Comparison of ENCODE assay signal across 13 cellular contexts in the genomic region with DNA sequence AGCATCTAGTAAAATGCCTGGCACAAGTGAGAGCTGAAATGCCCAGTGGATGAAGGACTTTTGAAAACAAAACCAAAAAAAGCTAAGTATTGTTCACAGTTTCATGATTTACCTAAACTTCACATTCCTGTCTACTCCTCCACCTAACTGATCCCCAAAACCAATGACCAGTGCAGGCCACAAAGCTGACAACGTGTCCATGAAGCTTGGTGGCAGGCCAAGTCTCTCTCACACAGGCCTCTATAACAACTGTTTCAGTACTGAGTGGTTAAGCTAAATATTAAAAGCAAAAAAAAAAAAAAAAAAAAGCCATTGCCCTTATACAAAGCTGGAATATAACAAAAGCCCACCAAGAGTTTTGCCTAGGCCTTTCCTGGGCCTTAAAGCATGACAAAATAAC. TPM values are rescaled to one million over a fixed set of nuclear protein-coding genes. Genes with fewer than 3 reads are reported as not detected.
DNase-seq lines count a peak whose midpoint lies in the region; ATAC-seq, FAIRE-seq and TF ChIP-seq lines count a peak whose summit lies in the region.
"Had no signal": no experiment of that assay in that cellular context is flagged by ENCODE, and none has a peak within 500 bp of the region (broad histone marks: within the 10 kb centered on the region; RNA-seq: fewer than 3 reads in every experiment).

No MANE protein-coding gene starts in this region.

- no peaks in the 10 kb centered on the region for H3K79me1 ChIP-seq in trophoblast cell (ENCODE audit: low read length)

- H3K4ac ChIP-seq in trophoblast cell (ENCODE audit: low read depth, low read length): peak overlapping the region; percentile 15

- H3K4me2 ChIP-seq in trophoblast cell (ENCODE audit: low read length): no peak overlapping the region

- H2BK120ac ChIP-seq in trophoblast cell (ENCODE audit: insufficient read depth, low read length, poor library complexity): no peak overlapping the region

- H4K8ac ChIP-seq in trophoblast cell (ENCODE audit: low read depth, low read length): no peak overlapping the region

- peak overlapping the region; percentile 31 for H3K27ac ChIP-seq in CD4-positive, CD25-positive, alpha-beta regulatory T cell (ENCODE audit: insufficient read depth, low read length, poor library complexity, severe bottlenecking)
- H3K27ac ChIP-seq in trophoblast cell (ENCODE audit: low read depth, low read length): no peak overlapping the region

- no CpG with 5 or more reads among the region's 1 CpG for WGBS in trophoblast cell (ENCODE audit: extremely low coverage, insufficient coverage, insufficient read length)

- no peak overlapping the region for H2AK5ac ChIP-seq in trophoblast cell (ENCODE audit: low read length)

- no peak for DNase-seq in CD4-positive, CD25-positive, alpha-beta regulatory T cell
- DNase-seq in astrocyte of the hippocampus (ENCODE audit: low read depth, low spot score) (peak; percentile 45), trophoblast cell (no peak), GM12892 (ENCODE audit: insufficient read length) (no peak), OCI-M2 (lab: John Stamatoyannopoulos, UW; ENCODE audit: unreplicated experiment) (no peak), DMS153 (lab: John Stamatoyannopoulos, UW) (no peak), activated gamma-delta T cell treated with Interleukin-2 at 50 U/mL for 16 hours (no peak)
- DNase-seq: dermis blood vessel endothelial cell; NCI-H2081 treated with DMSO at 0.1 percent for 48 hours; stimulated activated CD4-positive, alpha-beta T cell treated with anti-CD3 and anti-CD28 coated beads, Interleukin-1b, Interleukin-23, amount 100 ng/mL, for 48 hours had no signal

- no peak overlapping the region for H4K12ac ChIP-seq in trophoblast cell (ENCODE audit: low read depth, low read length)

- no peak overlapping the region for H3K18ac ChIP-seq in trophoblast cell (ENCODE audit: low read length)

- peaks cover 16% of the 10 kb centered on the region for H3K79me2 ChIP-seq in trophoblast cell (ENCODE audit: control insufficient read depth, insufficient read depth, low read length, poor library complexity)

- H3K36me3 ChIP-seq in CD4-positive, CD25-positive, alpha-beta regulatory T cell (ENCODE audit: control insufficient read depth, insufficient read depth, low read length): no peaks in the 10 kb centered on the region
- H3K36me3 ChIP-seq in trophoblast cell (ENCODE audit: control insufficient read depth in 1 of 2, insufficient read depth in 2 of 2, low read length in 2 of 2): peaks cover 3% of the 10 kb centered on the region in 2 experiments
- H3K36me3 ChIP-seq: adrenal gland had no signal

- no peak overlapping the region for H3K9ac ChIP-seq in trophoblast cell (ENCODE audit: low read length)

- ATAC-seq in CD4-positive, CD25-positive, alpha-beta regulatory T cell (ENCODE audit: low read depth in 2 of 2): no peak
- ATAC-seq in GM21423 (IDR thresholded peaks at IDR 0.05; ENCODE audit: unreplicated experiment): peak; percentile 49

- H4K91ac ChIP-seq in trophoblast cell (ENCODE audit: low read depth, low read length): no peak overlapping the region

- no peaks in the 10 kb centered on the region for H3K27me3 ChIP-seq in CD4-positive, CD25-positive, alpha-beta regulatory T cell (ENCODE audit: control insufficient read depth, insufficient read depth, low read length)
- no peaks in the 10 kb centered on the region for H3K27me3 ChIP-seq in trophoblast cell (ENCODE audit: insufficient read depth, low read length)
- H3K27me3 ChIP-seq: adrenal gland had no signal

- TF ChIP-seq POLR2A in GM12892 (IDR thresholded peaks at IDR 0.05; ENCODE audit: low read depth, low read length): no peak

- no peak overlapping the region for H2BK12ac ChIP-seq in trophoblast cell (ENCODE audit: low read length)

- H3K4me3 ChIP-seq in CD4-positive, CD25-positive, alpha-beta regulatory T cell (ENCODE audit: low read depth, low read length): no peak overlapping the region
- H3K4me3 ChIP-seq in trophoblast cell (ENCODE audit: low read depth, low read length): no peak overlapping the region
- H3K4me3 ChIP-seq: adrenal gland had no signal

- no peaks in the 10 kb centered on the region for H3K27me3 Mint-ChIP-seq in CD4-positive, CD25-positive, alpha-beta regulatory T cell

- H2AFZ ChIP-seq in trophoblast cell (ENCODE audit: insufficient read depth, low read length, poor library complexity): no peak overlapping the region

- H3K4me3 Mint-ChIP-seq in CD4-positive, CD25-positive, alpha-beta regulatory T cell: peak overlapping the region; percentile 29 to 65 (median 40)

- no peaks in the 10 kb centered on the region for H3K9me3 Mint-ChIP-seq in CD4-positive, CD25-positive, alpha-beta regulatory T cell

- FAIRE-seq in GM12892 (lab: Jason Lieb, UNC): no peak
- FAIRE-seq: H1 had no signal

- no peaks in the 10 kb centered on the region for H3K9me3 ChIP-seq in CD4-positive, CD25-positive, alpha-beta regulatory T cell (ENCODE audit: control insufficient read depth in 2 of 2, low read length in 2 of 2)
- no peaks in the 10 kb centered on the region for H3K9me3 ChIP-seq in trophoblast cell (ENCODE audit: insufficient read depth, low read depth, low read length)
- H3K9me3 ChIP-seq: adrenal gland had no signal

- H3K36me3 Mint-ChIP-seq in CD4-positive, CD25-positive, alpha-beta regulatory T cell: peaks cover 9% of the 10 kb centered on the region

- no peak overlapping the region for H3K14ac ChIP-seq in trophoblast cell (ENCODE audit: low read length)

- peaks cover 60 to 98% (median 84%) of the 10 kb centered on the region in 4 donors for H3K4me1 Mint-ChIP-seq in CD4-positive, CD25-positive, alpha-beta regulatory T cell

- no peak overlapping the region for H3K23ac ChIP-seq in trophoblast cell (ENCODE audit: low read length)

- peak overlapping the region in 2 of 3 donors; percentile 15 to 87 for H3K27ac Mint-ChIP-seq in CD4-positive, CD25-positive, alpha-beta regulatory T cell

- peaks cover 92% of the 10 kb centered on the region for H3K4me1 ChIP-seq in CD4-positive, CD25-positive, alpha-beta regulatory T cell (ENCODE audit: control insufficient read depth, insufficient read depth, low read length, poor library complexity, severe bottlenecking)
- peaks cover 2 to 6% of the 10 kb centered on the region in 2 experiments for H3K4me1 ChIP-seq in trophoblast cell (ENCODE audit: control insufficient read depth in 1 of 2, insufficient read depth in 2 of 2, low read length in 2 of 2)

- no peak overlapping the region for H2BK5ac ChIP-seq in trophoblast cell (ENCODE audit: low read depth, low read length, poor library complexity)

RNA-seq across cellular contexts. Expression of a gene that starts 36.4 kb away (rescaled TPM):
- total RNA-seq in CD4-positive, CD25-positive, alpha-beta regulatory T cell: 141 TPM
- 10 to 100 TPM; 26.7 to 58.4 (median 40.9) TPM for polyA plus RNA-seq in CD4-positive, CD25-positive, alpha-beta regulatory T cell
- polyA plus RNA-seq in trophoblast cell (2013): 105 and 107 TPM in 2 replicates
- 63.2 TPM for polyA plus RNA-seq in GM12892 (2012; ENCODE audit: missing spikeins)
